ENCODE assay signal across 15 cellular contexts in genomic region chrX:101265869-101266428, GRCh38. TPM values are rescaled to one million over a fixed set of nuclear protein-coding genes. Genes with fewer than 3 reads are reported as not detected.
A peak's percentile ranks its signal among the peaks of the same experiment; 100 is the strongest.
DNase-seq lines count a peak whose midpoint lies in the region; ATAC-seq and TF ChIP-seq lines count a peak whose summit lies in the region.
"Had no signal": no experiment of that assay in that cellular context is flagged by ENCODE, and none has a peak within 500 bp of the region (broad histone marks: within the 10 kb centered on the region; RNA-seq: fewer than 3 reads in every experiment).

No MANE protein-coding gene starts in this region.

- H3K4me2 ChIP-seq in IMR-90 (ENCODE audit: low read depth, low read length): no peak overlapping the region

- H3K9me3 Mint-ChIP-seq in activated CD4-positive, alpha-beta memory T cell treated with anti-CD3 and anti-CD28 coated beads for 36 hours: no peaks in the 10 kb centered on the region

- H3K4me1 ChIP-seq in IMR-90 (ENCODE audit: control insufficient read depth, insufficient read depth, low read length): peaks cover 5% of the 10 kb centered on the region; the same call in 1 of the 2 replicates
- H3K4me1 ChIP-seq in SJCRH30: no peaks in the 10 kb centered on the region
- H3K4me1 ChIP-seq: colonic mucosa, left ventricle myocardium inferior, uterus had no signal

- no peak overlapping the region for H4K91ac ChIP-seq in IMR-90 (ENCODE audit: insufficient read depth, low read depth, low read length)

- peak overlapping the region; percentile 68 for H2BK120ac ChIP-seq in IMR-90 (ENCODE audit: low read depth, low read length)

- TF ChIP-seq CTCF in IMR-90 (conservative IDR thresholded peaks at IDR 0.05; ENCODE audit: low read depth, low read length): no peak
- TF ChIP-seq CTCF in astrocyte of the spinal cord (IDR thresholded peaks at IDR 0.05; ENCODE audit: low read depth, low read length): no peak

- no peaks in the 10 kb centered on the region for H3K4me1 Mint-ChIP-seq in activated CD4-positive, alpha-beta memory T cell treated with anti-CD3 and anti-CD28 coated beads for 36 hours (ENCODE audit: low read depth)
- H3K4me1 Mint-ChIP-seq: IgD-negative memory B cell had no signal

- no peak overlapping the region for H2AFZ ChIP-seq in IMR-90 (replicated peaks; ENCODE audit: low read length, poor library complexity)

- H3K4me3 ChIP-seq in IMR-90 (ENCODE audit: insufficient read depth, low read depth, low read length) (no peak overlapping the region), astrocyte of the spinal cord (ENCODE audit: low read depth, low read length) (no peak overlapping the region), SJCRH30 (no peak overlapping the region)
- H3K4me3 ChIP-seq: colonic mucosa, left ventricle myocardium inferior, uterus had no signal

- DNase-seq in ACHN: peak; percentile 11
- peak; percentile 87 for DNase-seq in IMR-90
- DNase-seq in astrocyte of the spinal cord (ENCODE audit: low read depth, low spot score): peak; percentile 66
- DNase-seq in hepatic stellate cell (ENCODE audit: low spot score): peak; percentile 39
- no peak for DNase-seq in activated CD4-positive, alpha-beta memory T cell treated with anti-CD3 and anti-CD28 coated beads for 36 hours
- no peak for DNase-seq in SJCRH30
- DNase-seq: activated CD8-positive, alpha-beta T cell treated with anti-CD3 and anti-CD28 coated beads, Interleukin-2, amount 10 ng/mL, durations not matched to agents 7 days and 5 days; colonic mucosa; glutamatergic neuron; left ventricle myocardium inferior; NCI-H1694; uterus had no signal

- intact Hi-C loops in IMR-90 (cut with micrococcal nuclease): no loop called here
- intact Hi-C loops in activated CD4-positive, alpha-beta memory T cell treated with anti-CD3 and anti-CD28 coated beads for 36 hours (cut with micrococcal nuclease): no loop called here

- no peaks in the 10 kb centered on the region for H3K36me3 Mint-ChIP-seq in activated CD4-positive, alpha-beta memory T cell treated with anti-CD3 and anti-CD28 coated beads for 36 hours
- H3K36me3 Mint-ChIP-seq: IgD-negative memory B cell had no signal

- peak; percentile 93 for ATAC-seq in IMR-90 (ENCODE audit: low read depth)
- ATAC-seq in GM21717 (IDR thresholded peaks at IDR 0.05; ENCODE audit: unreplicated experiment): no peak
- ATAC-seq in GM18907 (IDR thresholded peaks at IDR 0.05; ENCODE audit: unreplicated experiment): no peak
- ATAC-seq: activated CD8-positive, alpha-beta T cell treated with anti-CD3 and anti-CD28 coated beads, Interleukin-2, amount 10 ng/mL, durations not matched to agents 7 days and 5 days had no signal

- POLR2A ChIA-PET in IMR-90 (lab: Charles Lee; ENCODE audit: unreplicated experiment): no interaction called here
- POLR2A ChIA-PET in activated CD4-positive, alpha-beta memory T cell treated with anti-CD3 and anti-CD28 coated beads for 36 hours (lab: Charles Lee): no interaction called here

- H4K8ac ChIP-seq in IMR-90 (ENCODE audit: low read depth in 2 of 2, low read length in 2 of 2): peak overlapping the region in 1 of 2 experiments; percentile 77; a peak in 1 of 4 replicates

- H3K9ac ChIP-seq in IMR-90 (ENCODE audit: low read depth, low read length): no peak overlapping the region

- peak overlapping the region; percentile 61; the same call in 1 of the 2 replicates for H2BK20ac ChIP-seq in IMR-90 (ENCODE audit: low read depth, low read length)

- H3K23ac ChIP-seq in IMR-90 (ENCODE audit: low read depth, low read length): no peak overlapping the region

- dilution Hi-C loops in IMR-90 (cut with HindIII; ENCODE audit: low sequenced_read_pairs, unreplicated experiment): no loop called here

- in situ Hi-C loops in ACHN (cut with HindIII; ENCODE audit: low pct_ligation_motif_present, low pct_unique_long_range_greater_than_20kb, low sequenced_read_pairs): no loop called here
- in situ Hi-C loops in IMR-90 (cut with MboI; ENCODE audit: low sequenced_read_pairs): no loop called here
- in situ Hi-C loops in astrocyte of the spinal cord (cut with HindIII; ENCODE audit: low sequenced_read_pairs): no loop called here

- peaks cover 4% of the 10 kb centered on the region; the same call in 1 of the 2 replicates for H3K9me1 ChIP-seq in IMR-90 (ENCODE audit: insufficient read depth, low read length)

- no peak for TF ChIP-seq RAD21 in IMR-90 (IDR thresholded peaks at IDR 0.05; ENCODE audit: low read length)

- no peak overlapping the region for H2AK9ac ChIP-seq in IMR-90 (replicated peaks; ENCODE audit: low read depth, low read length, poor library complexity)

- CTCF ChIA-PET in IMR-90 (lab: Yijun Ruan, JAX): interaction anchor here (1.4 kb wide), 1 partner anchor 17 kb away, joined by 4 read pairs; no protein-coding TSS in a partner anchor
- CTCF ChIA-PET in activated CD4-positive, alpha-beta memory T cell treated with anti-CD3 and anti-CD28 coated beads for 36 hours (lab: Charles Lee): no interaction called here

- no peak overlapping the region; the same call in 1 of the 2 replicates for H3K27ac ChIP-seq in IMR-90 (ENCODE audit: insufficient read depth, low read length)
- H3K27ac ChIP-seq in SJCRH30: no peak overlapping the region
- H3K27ac ChIP-seq: colonic mucosa, left ventricle myocardium inferior, uterus had no signal

- H3K56ac ChIP-seq in IMR-90 (ENCODE audit: extremely low read depth, insufficient read depth, low read length): no peak overlapping the region

- no peaks in the 10 kb centered on the region for H3K36me3 ChIP-seq in IMR-90 (ENCODE audit: control insufficient read depth, insufficient read depth, low read length)
- H3K36me3 ChIP-seq in SJCRH30: no peaks in the 10 kb centered on the region
- H3K36me3 ChIP-seq: colonic mucosa, left ventricle myocardium inferior, uterus had no signal

- H3K9me3 ChIP-seq in IMR-90 (ENCODE audit: control insufficient read depth, insufficient read depth, low read length) (no peaks in the 10 kb centered on the region), SJCRH30 (replicated peaks) (no peaks in the 10 kb centered on the region)
- H3K9me3 ChIP-seq: colonic mucosa, left ventricle myocardium inferior, uterus had no signal

- H3K27ac Mint-ChIP-seq in activated CD4-positive, alpha-beta memory T cell treated with anti-CD3 and anti-CD28 coated beads for 36 hours: no peak overlapping the region
- H3K27ac Mint-ChIP-seq: activated CD8-positive, alpha-beta T cell treated with anti-CD3 and anti-CD28 coated beads, Interleukin-2, amount 10 ng/mL, durations not matched to agents 7 days and 5 days had no signal

- no peaks in the 10 kb centered on the region for H4K20me1 ChIP-seq in IMR-90 (ENCODE audit: insufficient read depth, low read length)

- peak overlapping the region; percentile 71 for H2BK5ac ChIP-seq in IMR-90 (ENCODE audit: low read depth, low read length, poor library complexity, severe bottlenecking)

- peak overlapping the region; percentile 49; the same call in 1 of the 2 replicates for H2AK5ac ChIP-seq in IMR-90 (ENCODE audit: low read depth, low read length)

- TF ChIP-seq POLR2A in IMR-90 (IDR thresholded peaks at IDR 0.05; ENCODE audit: low read depth, low read length): no peak

- BruUV-seq in IMR-90 (replicated peaks; lab: Mats Ljungman, UMichigan): no TSS peak

- H2BK15ac ChIP-seq in IMR-90 (ENCODE audit: low read depth, low read length): no peak overlapping the region

- no peaks in the 10 kb centered on the region for H3K79me1 ChIP-seq in IMR-90 (ENCODE audit: low read depth in 1 of 2, low read length in 2 of 2)

- H4K5ac ChIP-seq in IMR-90 (ENCODE audit: low read depth, low read length): 0 out of 2 replicates have a peak overlapping the region, but pooled peaks have one; percentile 1

- peak overlapping the region; percentile 4; the same call in 1 of the 2 replicates for H3K18ac ChIP-seq in IMR-90 (ENCODE audit: low read depth, low read length)

- no peak overlapping the region for H3K4me3 Mint-ChIP-seq in activated CD4-positive, alpha-beta memory T cell treated with anti-CD3 and anti-CD28 coated beads for 36 hours
- H3K4me3 Mint-ChIP-seq: activated CD8-positive, alpha-beta T cell treated with anti-CD3 and anti-CD28 coated beads, Interleukin-2, amount 10 ng/mL, durations not matched to agents 7 days and 5 days; IgD-negative memory B cell had no signal

- H3K4ac ChIP-seq in IMR-90 (ENCODE audit: low read depth, low read length): peak overlapping the region; percentile 72; the same call in 1 of the 2 replicates

- peak overlapping the region; percentile 54; the same call in 1 of the 2 replicates for H3K14ac ChIP-seq in IMR-90 (replicated peaks; ENCODE audit: low read depth, low read length)

- H3K27me3 ChIP-seq in IMR-90 (ENCODE audit: control insufficient read depth, insufficient read depth, low read length) (peaks cover 7% of the 10 kb centered on the region), SJCRH30 (no peaks in the 10 kb centered on the region)
- H3K27me3 ChIP-seq: colonic mucosa, uterus had no signal

- H3K27me3 Mint-ChIP-seq in activated CD4-positive, alpha-beta memory T cell treated with anti-CD3 and anti-CD28 coated beads for 36 hours: no peaks in the 10 kb centered on the region
- H3K27me3 Mint-ChIP-seq: IgD-negative memory B cell had no signal

- WGBS in IMR-90 (ENCODE audit: extremely low coverage in 2 of 2, insufficient read length in 1 of 2), 2 experiments: 33% methylated on average over 1 of the region's 5 CpGs; no CpG with 5 or more reads in 1 of the 2 experiments

TF ChIP-seq in IMR-90, 13 proteins besides CTCF, POLR2A, EP300 and RAD21 (continues in another document):
- no peak for TF ChIP-seq CHD1 (IDR thresholded peaks at IDR 0.05; ENCODE audit: low read depth, low read length)
- no peak for TF ChIP-seq RCOR1 (IDR thresholded peaks at IDR 0.05; ENCODE audit: insufficient replicate concordance, low read length)
- no peak for TF ChIP-seq RFX5 (IDR thresholded peaks at IDR 0.05; ENCODE audit: low read depth, low read length)

RNA-seq across cellular contexts. Expression of gene TAF7L, which starts 25.2 kb away (rescaled TPM):
- total RNA-seq in IMR-90 (2012; rRNA removed): 0.18 and 0.28 TPM in 2 replicates
- 0.22 TPM in 2 replicates for polyA plus RNA-seq in IMR-90 (2012; rRNA removed)
- polyA plus RNA-seq in IMR-90 (2012; cell fraction: cytosol; rRNA removed): 0.04 and 0.25 TPM in 2 replicates
- 0.16 and 0.83 TPM in 2 replicates for polyA plus RNA-seq in IMR-90 (2012; cell fraction: nucleus; rRNA removed; ENCODE audit: low replicate concordance)
- not detected for total RNA-seq in activated CD4-positive, alpha-beta memory T cell treated with anti-CD3 and anti-CD28 coated beads for 36 hours
- 0.10 and 0.13 TPM in 2 replicates for total RNA-seq in SJCRH30 (2014; rRNA removed; shearing (Covaris generic))
- total RNA-seq: colonic mucosa had no signal
- polyA plus RNA-seq: IgD-negative memory B cell had no signal

RNA-seq across cellular contexts. Expression of gene DRP2, which starts 46.4 kb away (rescaled TPM):
- total RNA-seq in IMR-90 (2012; rRNA removed): 6.9 and 7.0 TPM in 2 replicates
- polyA plus RNA-seq in IMR-90 (2012; rRNA removed): 6.4 and 7.9 TPM in 2 replicates
- 2.2 and 2.4 TPM in 2 replicates for polyA plus RNA-seq in IMR-90 (2012; cell fraction: cytosol; rRNA removed)
- polyA plus RNA-seq in IMR-90 (2012; cell fraction: nucleus; rRNA removed; ENCODE audit: low replicate concordance): 17.0 and 27.1 TPM in 2 replicates
- under 1 TPM; 0.58 to 0.69 TPM for total RNA-seq in activated CD4-positive, alpha-beta memory T cell treated with anti-CD3 and anti-CD28 coated beads for 36 hours
- total RNA-seq in SJCRH30 (2014; rRNA removed; shearing (Covaris generic)): 2.7 and 3.4 TPM in 2 replicates
- polyA plus RNA-seq: IgD-negative memory B cell had no signal

Comparison
In these comparisons a context has a peak if more than half of its experiments do, and no peak if none do; other contexts are left out.
1. DNase-seq: peak in ACHN (single experiment), IMR-90 (single experiment), astrocyte of the spinal cord (single experiment) and hepatic stellate cell (single experiment); none in activated CD4-positive, alpha-beta memory T cell treated with anti-CD3 and anti-CD28 coated beads for 36 hours (single experiment) and SJCRH30 (0 of 2).